In the genomic region with DNA sequence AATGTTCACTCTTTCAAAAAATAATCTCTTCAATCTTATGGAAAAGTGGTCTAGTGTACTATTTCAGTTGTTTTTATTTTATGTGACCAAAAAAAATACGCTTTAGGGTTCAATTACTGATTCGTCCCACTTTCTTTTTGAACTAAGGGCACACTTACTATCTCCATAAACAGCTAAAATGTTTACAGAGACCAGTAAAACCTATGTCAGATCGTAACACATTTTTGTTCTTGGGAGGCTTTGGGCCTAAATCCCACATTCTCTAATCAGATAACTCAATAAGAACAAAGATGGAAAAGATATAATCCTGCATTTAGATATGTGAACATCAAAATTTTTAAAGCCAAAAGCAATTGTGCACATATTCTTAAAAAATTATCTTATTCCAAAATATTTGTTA, we compare ENCODE assay signal across 8 cellular contexts. TPM values are rescaled to one million over a fixed set of nuclear protein-coding genes. Genes with fewer than 3 reads are reported as not detected.
DNase-seq lines count a peak whose midpoint lies in the region; ATAC-seq and TF ChIP-seq lines count a peak whose summit lies in the region.

No MANE protein-coding gene starts in this region.

- no peak overlapping the region for H3K4me3 Mint-ChIP-seq in HFFc6

- H3K36me3 ChIP-seq in muscle layer of duodenum (ENCODE audit: control insufficient read depth in 1 of 2, insufficient read depth in 2 of 2, low read length in 2 of 2), result no peaks in the 10 kb centered on the region

- TF ChIP-seq CTCF in AG09309 (IDR thresholded peaks at IDR 0.05; ENCODE audit: control insufficient read depth, insufficient read depth, low read depth, low read length, missing control alignments), result no peak
- no peak for TF ChIP-seq CTCF in HFFc6 (IDR thresholded peaks at IDR 0.05)
- TF ChIP-seq CTCF in cardiac fibroblast (IDR thresholded peaks at IDR 0.05; ENCODE audit: low read depth, low read length), result no peak

- no peaks in the 10 kb centered on the region for H3K9me3 Mint-ChIP-seq in HFFc6

- no peaks in the 10 kb centered on the region for H3K27me3 Mint-ChIP-seq in HFFc6 (ENCODE audit: insufficient read depth)

- ATAC-seq in HG02571 (IDR thresholded peaks at IDR 0.05; ENCODE audit: unreplicated experiment), result no peak

- peak overlapping the region; percentile 54 for H3K4me3 ChIP-seq in AG09309 (ENCODE audit: control insufficient read depth, low read depth, low read length)
- H3K4me3 ChIP-seq in cardiac fibroblast (replicated peaks in 1 of 2; ENCODE audit: low read depth in 2 of 2, low read length in 2 of 2), result peak overlapping the region; percentile 60 to 82
- peak overlapping the region; percentile 92 to 94 for H3K4me3 ChIP-seq in muscle layer of duodenum (ENCODE audit: low read depth in 1 of 2, low read length in 2 of 2)

- peaks cover 34% of the 10 kb centered on the region for H3K4me1 Mint-ChIP-seq in HFFc6 (ENCODE audit: low read depth)

- DNase-seq in AG09309 (ENCODE audit: low read depth) (no peak), HFFc6 (no peak), cardiac fibroblast (ENCODE audit: low read depth in 2 of 2) (peak in 1 of 2 donors; percentile 14), foreskin melanocyte (no peak), inferior parietal cortex (ENCODE audit: extremely low spot score) (no peak), SHP77 treated with DMSO at 0.1 percent for 48 hours (lab: John Stamatoyannopoulos, UW) (no peak)

- H3K27ac Mint-ChIP-seq in HFFc6, result peak overlapping the region; percentile 65; the same call in 1 of the 2 replicates

- peaks cover 0 to under 1% of the 10 kb centered on the region in 2 donors for H3K4me1 ChIP-seq in muscle layer of duodenum (ENCODE audit: control insufficient read depth in 1 of 2, insufficient read depth in 2 of 2, low read length in 2 of 2)

- peak overlapping the region; percentile 93 for H3K27ac ChIP-seq in muscle layer of duodenum (ENCODE audit: low read length)

- peaks cover 6% of the 10 kb centered on the region; the same call in 1 of the 2 replicates for H3K36me3 Mint-ChIP-seq in HFFc6 (ENCODE audit: low read depth)

- H3K27me3 ChIP-seq in muscle layer of duodenum (ENCODE audit: low read depth, low read length), result no peaks in the 10 kb centered on the region

- H3K9me3 ChIP-seq in muscle layer of duodenum (ENCODE audit: control insufficient read depth in 1 of 2, low read length in 2 of 2), result no peaks in the 10 kb centered on the region

RNA-seq across cellular contexts. Expression of a gene that starts 29.8 kb away (rescaled TPM):
- total RNA-seq in HFFc6 (2021; fragmentation: NEBNext Ultra II Directional; extraction: Animal tissue kit (Norgen Biotek cat#: 25700)), result 10 to 100 TPM; 16.5 to 19.3 (median 17.5) TPM
